26 cellular contexts compared by ENCODE assay signal in genomic region chrX:135454816-135455215, GRCh38.
"Had no signal": no experiment of that assay in that cellular context is flagged by ENCODE, and none has a peak within 500 bp of the region (broad histone marks: within the 10 kb centered on the region; RNA-seq: fewer than 3 reads in every experiment).

No MANE protein-coding gene starts in this region.

- H3K27me3 ChIP-seq: MG63 had no signal

- H3K27ac Mint-ChIP-seq: activated CD8-positive, alpha-beta T cell treated with anti-CD3 and anti-CD28 coated beads, Interleukin-2, amount 10 ng/mL, durations not matched to agents 7 days and 5 days; activated naive CD4-positive, alpha-beta T cell treated with anti-CD3 and anti-CD28 coated beads, Interleukin-2, amount 50 U/mL, for 24 hours had no signal

- H3K4me1 Mint-ChIP-seq: activated naive CD4-positive, alpha-beta T cell treated with anti-CD3 and anti-CD28 coated beads, Interleukin-2, amount 50 U/mL, for 24 hours had no signal

- H3K27ac ChIP-seq: breast epithelium, SK-N-MC, WERI-Rb-1 had no signal

- H3K9me3 Mint-ChIP-seq: activated naive CD4-positive, alpha-beta T cell treated with anti-CD3 and anti-CD28 coated beads, Interleukin-2, amount 50 U/mL, for 24 hours had no signal

- H3K4me1 ChIP-seq: breast epithelium had no signal

- H3K36me3 ChIP-seq: breast epithelium, MG63, WERI-Rb-1 had no signal

- DNase-seq: activated CD4-positive, alpha-beta T cell treated with anti-CD3 and anti-CD28 coated beads for 4 hours; activated CD8-positive, alpha-beta memory T cell treated with anti-CD3 and anti-CD28 coated beads, Interleukin-2, amount 50 U/mL, for 48 hours; activated CD8-positive, alpha-beta T cell treated with anti-CD3 and anti-CD28 coated beads, Interleukin-2, amount 10 ng/mL, durations not matched to agents 7 days and 5 days; activated T-cell treated with anti-CD3 and anti-CD28 coated beads, Interleukin-2, amount 50 U/mL, for 1 hour; aorta; MG63; MV-4-11; NCI-H1092 treated with DMSO at 0.1 percent for 48 hours; NCI-H1417 treated with DMSO at 0.1 percent for 48 hours; NCI-H1694; NCI-H2029; NCI-H2107; NCI-H2171 treated with DMSO at 0.1 percent for 48 hours; NCI-H345; NCI-H510A; NCI-H82; OCI-M1; RPMI8226; T-helper 1 cell; WERI-Rb-1 had no signal

- H3K27me3 Mint-ChIP-seq: activated naive CD4-positive, alpha-beta T cell treated with anti-CD3 and anti-CD28 coated beads, Interleukin-2, amount 50 U/mL, for 24 hours had no signal

- ATAC-seq: activated CD4-positive, CD25-positive, alpha-beta regulatory T cell treated with anti-CD3 and anti-CD28 coated beads, Interleukin-2, amount 50 U/mL, for 24 hours; activated CD8-positive, alpha-beta T cell treated with anti-CD3 and anti-CD28 coated beads, Interleukin-2, amount 10 ng/mL, durations not matched to agents 7 days and 5 days; Panc1; Right ventricle myocardium inferior had no signal

- H3K36me3 Mint-ChIP-seq: activated naive CD4-positive, alpha-beta T cell treated with anti-CD3 and anti-CD28 coated beads, Interleukin-2, amount 50 U/mL, for 24 hours had no signal

- H3K4me3 ChIP-seq: breast epithelium, MG63, SK-N-MC had no signal

- H3K4me3 Mint-ChIP-seq: activated CD8-positive, alpha-beta T cell treated with anti-CD3 and anti-CD28 coated beads, Interleukin-2, amount 10 ng/mL, durations not matched to agents 7 days and 5 days; activated naive CD4-positive, alpha-beta T cell treated with anti-CD3 and anti-CD28 coated beads, Interleukin-2, amount 50 U/mL, for 24 hours had no signal

- H3K9me3 ChIP-seq: MG63 had no signal
